1 cellular context compared by ENCODE assay signal in the genomic region with DNA sequence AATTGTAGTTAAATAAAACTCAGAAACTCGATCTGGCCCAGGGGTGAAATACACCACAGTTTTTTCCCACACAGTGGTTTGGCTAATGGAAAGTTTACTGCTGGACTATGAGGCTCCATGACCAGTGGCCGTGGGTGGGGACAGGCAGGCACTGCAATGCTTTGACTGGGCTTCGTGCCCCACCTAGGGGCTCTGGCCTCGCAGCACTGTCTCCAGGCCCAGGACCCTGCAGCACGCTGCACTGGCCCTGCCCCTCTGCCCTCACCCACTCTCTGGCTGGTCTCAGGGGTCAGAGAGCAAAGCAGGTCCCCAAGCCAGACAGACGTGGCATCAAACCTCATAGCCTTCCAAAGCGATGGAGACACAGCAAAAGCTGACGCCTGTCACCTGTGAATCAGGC.
TF ChIP-seq lines count a peak whose summit lies in the region.

No MANE protein-coding gene starts in this region.

TF ChIP-seq in GM23338, 12 proteins besides CTCF, POLR2A, EP300 and RAD21:
- TF ChIP-seq POLR2AphosphoS5 (IDR thresholded peaks at IDR 0.05; ENCODE audit: low read depth) = no peak
